Comparison of ENCODE assay signal across 24 cellular contexts in genomic region chr17:47678196-47678595, GRCh38. TPM values are rescaled to one million over a fixed set of nuclear protein-coding genes. Genes with fewer than 3 reads are reported as not detected.
"Had no signal": no experiment of that assay in that cellular context is flagged by ENCODE, and none has a peak within 500 bp of the region (broad histone marks: within the 10 kb centered on the region; RNA-seq: fewer than 3 reads in every experiment).

No MANE protein-coding gene starts in this region.

- H3K4me3 ChIP-seq: adrenal gland, breast epithelium, gastrocnemius medialis, heart left ventricle, left lung, tibial nerve, vagina had no signal

- H3K4me1 ChIP-seq: breast epithelium, left lung, tibial nerve, vagina had no signal

- H3K4me1 Mint-ChIP-seq: nephron had no signal

- H3K9me3 ChIP-seq: adrenal gland, breast epithelium, gastrocnemius medialis, heart left ventricle, left lung, tibial nerve, vagina had no signal

- H3K27ac ChIP-seq: adrenal gland, breast epithelium, gastrocnemius medialis, heart left ventricle, left lung, tibial nerve, vagina had no signal

- H3K27me3 ChIP-seq: adrenal gland, breast epithelium, gastrocnemius medialis, heart left ventricle, left lung, tibial nerve, vagina had no signal

- H3K4me3 Mint-ChIP-seq: activated CD4-positive, alpha-beta T cell treated with anti-CD3 and anti-CD28 coated beads, Interleukin-2, amount 10 ng/mL, durations not matched to agents 7 days and 5 days; activated naive CD4-positive, alpha-beta T cell treated with anti-CD3 and anti-CD28 coated beads, Interleukin-2, amount 10 ng/mL, durations not matched to agents 7 days and 5 days; nephron; T-helper 2 cell treated with Interferon-gamma antibody and Interleukin-4, amounts not matched to agents 5 μg/mL and 100 μg/mL, for 36 hours had no signal

- DNase-seq: activated CD4-positive, alpha-beta T cell treated with anti-CD3 and anti-CD28 coated beads, Interleukin-2, amount 10 ng/mL, durations not matched to agents 7 days and 5 days; activated CD4-positive, CD25-positive, alpha-beta regulatory T cell; activated CD8-positive, alpha-beta memory T cell treated with anti-CD3 and anti-CD28 coated beads for 24 hours; activated CD8-positive, alpha-beta memory T cell treated with anti-CD3 and anti-CD28 coated beads, Interleukin-2, amount 50 U/mL, for 48 hours; activated naive CD4-positive, alpha-beta T cell treated with anti-CD3 and anti-CD28 coated beads, Interleukin-2, amount 10 ng/mL, durations not matched to agents 7 days and 5 days; cerebellar nuclear complex; effector CD4-positive, alpha-beta T cell; gastrocnemius medialis; heart left ventricle; kidney; left lung; midbrain; nucleus accumbens; stimulated activated naive CD4-positive, alpha-beta T cell; substantia nigra had no signal

- H3K27ac Mint-ChIP-seq: activated CD4-positive, alpha-beta T cell treated with anti-CD3 and anti-CD28 coated beads, Interleukin-2, amount 10 ng/mL, durations not matched to agents 7 days and 5 days; activated naive CD4-positive, alpha-beta T cell treated with anti-CD3 and anti-CD28 coated beads, Interleukin-2, amount 10 ng/mL, durations not matched to agents 7 days and 5 days; activated T-helper 2 cell treated with anti-CD3 and anti-CD28 coated beads, Interferon-gamma antibody, Interleukin-2, Interleukin-4, amounts not matched to agents 10 μg/mL and 5 μg/mL and 100 μg/mL, durations not matched to agents 14 hours and 24 hours and 36 hours; nephron; T-helper 2 cell treated with Interferon-gamma antibody and Interleukin-4, amounts not matched to agents 5 μg/mL and 100 μg/mL, for 36 hours had no signal

- H3K27me3 Mint-ChIP-seq: activated CD4-positive, alpha-beta T cell treated with anti-CD3 and anti-CD28 coated beads, Interleukin-2, amount 10 ng/mL, durations not matched to agents 7 days and 5 days; activated naive CD4-positive, alpha-beta T cell treated with anti-CD3 and anti-CD28 coated beads, Interleukin-2, amount 10 ng/mL, durations not matched to agents 7 days and 5 days had no signal

- H3K9me3 Mint-ChIP-seq: activated CD4-positive, alpha-beta T cell treated with anti-CD3 and anti-CD28 coated beads, Interleukin-2, amount 10 ng/mL, durations not matched to agents 7 days and 5 days; activated naive CD4-positive, alpha-beta T cell treated with anti-CD3 and anti-CD28 coated beads, Interleukin-2, amount 10 ng/mL, durations not matched to agents 7 days and 5 days; activated T-helper 2 cell treated with anti-CD3 and anti-CD28 coated beads, Interferon-gamma antibody, Interleukin-2, Interleukin-4, amounts not matched to agents 10 μg/mL and 5 μg/mL and 100 μg/mL, durations not matched to agents 14 hours and 24 hours and 36 hours; nephron; T-helper 2 cell treated with Interferon-gamma antibody and Interleukin-4, amounts not matched to agents 5 μg/mL and 100 μg/mL, for 36 hours had no signal

RNA-seq across cellular contexts. Expression of gene TBX21, which starts 54.8 kb away (rescaled TPM):
- total RNA-seq: astrocyte, lung microvascular endothelial cell had no signal
